ENCODE assay signal across 12 cellular contexts in the genomic region with DNA sequence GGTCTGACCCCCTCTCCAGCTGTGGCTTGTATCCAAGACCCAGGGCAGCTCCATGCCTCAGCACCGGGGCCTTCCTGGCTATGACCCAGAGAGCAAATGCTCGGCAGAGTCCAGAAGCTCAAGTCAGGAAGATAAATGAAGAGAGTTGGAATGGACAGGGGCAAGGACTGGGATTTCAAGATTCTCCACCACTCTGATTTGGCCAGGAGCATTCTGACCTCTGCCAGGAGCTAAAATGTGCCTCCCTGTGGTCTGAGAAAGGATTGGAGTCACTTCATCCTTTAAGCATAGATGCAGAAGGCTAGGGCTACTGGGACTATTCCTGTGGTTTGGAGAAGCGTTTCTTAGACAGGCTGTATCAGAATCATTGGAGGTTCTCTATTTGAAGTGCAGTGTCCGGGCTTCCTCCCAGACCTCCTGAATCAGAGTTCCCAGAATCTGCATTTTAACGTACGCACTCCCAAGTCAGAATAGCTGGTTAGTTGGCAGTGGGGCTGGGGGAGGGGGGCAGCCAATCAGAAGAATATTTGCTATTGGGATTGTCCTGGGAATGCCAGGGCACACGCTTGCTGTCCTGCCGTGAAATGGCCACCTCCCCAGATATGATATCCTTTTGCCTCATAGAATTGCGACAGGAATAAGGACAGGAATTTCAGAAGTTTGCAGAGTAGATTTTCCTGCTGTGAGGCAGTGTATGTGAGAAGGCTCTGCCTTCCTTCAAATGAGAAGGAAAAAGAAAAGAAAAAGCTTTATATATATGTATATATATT. TPM values are rescaled to one million over a fixed set of nuclear protein-coding genes. Genes with fewer than 3 reads are reported as not detected.
A peak's percentile ranks its signal among the peaks of the same experiment; 100 is the strongest.
DNase-seq lines count a peak whose midpoint lies in the region; ATAC-seq and TF ChIP-seq lines count a peak whose summit lies in the region.
"Had no signal": no experiment of that assay in that cellular context is flagged by ENCODE, and none has a peak within 500 bp of the region (broad histone marks: within the 10 kb centered on the region; RNA-seq: fewer than 3 reads in every experiment).

No MANE protein-coding gene starts in this region.

- H3K36me3 Mint-ChIP-seq in activated CD8-positive, alpha-beta T cell treated with anti-CD3 and anti-CD28 coated beads, Interleukin-2, amount 10 ng/mL, durations not matched to agents 7 days and 5 days (ENCODE audit: low read depth), result no peaks in the 10 kb centered on the region

- no peaks in the 10 kb centered on the region for H3K9me3 Mint-ChIP-seq in activated CD8-positive, alpha-beta T cell treated with anti-CD3 and anti-CD28 coated beads, Interleukin-2, amount 10 ng/mL, durations not matched to agents 7 days and 5 days (ENCODE audit: insufficient read depth)
- H3K9me3 Mint-ChIP-seq: effector memory CD8-positive, alpha-beta T cell had no signal

- H4K91ac ChIP-seq in IMR-90 (ENCODE audit: insufficient read depth, low read depth, low read length), result peak overlapping the region; percentile 75

- H2BK120ac ChIP-seq in IMR-90 (ENCODE audit: low read depth, low read length), result peak overlapping the region; percentile 83

- H3K14ac ChIP-seq in IMR-90 (replicated peaks; ENCODE audit: low read depth, low read length), result peak overlapping the region; percentile 65

- peak overlapping the region; percentile 8; the same call in 1 of the 2 replicates for H4K5ac ChIP-seq in IMR-90 (ENCODE audit: low read depth, low read length)

- peak; percentile 31; the same call in 1 of the 2 replicates for TF ChIP-seq RAD21 in IMR-90 (IDR thresholded peaks at IDR 0.05; ENCODE audit: low read length)

- POLR2A ChIA-PET in IMR-90 (lab: Charles Lee; ENCODE audit: unreplicated experiment), result interaction anchor here (1.3 kb wide), 1 partner anchor 67 kb away, joined by 3 read pairs; no protein-coding TSS in a partner anchor
- POLR2A ChIA-PET in activated CD8-positive, alpha-beta T cell treated with anti-CD3 and anti-CD28 coated beads, Interleukin-2, amount 10 ng/mL, durations not matched to agents 7 days and 5 days (lab: Charles Lee), result no interaction called here

- H3K27ac Mint-ChIP-seq in activated CD8-positive, alpha-beta T cell treated with anti-CD3 and anti-CD28 coated beads, Interleukin-2, amount 10 ng/mL, durations not matched to agents 7 days and 5 days, result no peak overlapping the region
- H3K27ac Mint-ChIP-seq: effector memory CD8-positive, alpha-beta T cell had no signal

- WGBS in IMR-90 (ENCODE audit: extremely low coverage in 2 of 2, insufficient read length in 1 of 2), 2 experiments, result no CpG with 5 or more reads among the region's 9 CpGs

- peak overlapping the region; percentile 8 to 51; a peak in 1 of 4 replicates for H4K8ac ChIP-seq in IMR-90 (ENCODE audit: low read depth in 2 of 2, low read length in 2 of 2)

- H3K36me3 ChIP-seq in IMR-90 (ENCODE audit: control insufficient read depth, insufficient read depth, low read length), result no peaks in the 10 kb centered on the region

- DNase-seq in ACHN (peak; percentile 24), IMR-90 (peak; percentile 46), cardiac fibroblast (ENCODE audit: low read depth in 2 of 2) (peak; percentile 51 to 80), myocyte (ENCODE audit: low read depth) (peak; percentile 51), retina (no peak), kidney glomerular epithelial cell (lab: John Stamatoyannopoulos, UW) (no peak)
- DNase-seq in activated CD8-positive, alpha-beta T cell treated with anti-CD3 and anti-CD28 coated beads, Interleukin-2, amount 10 ng/mL, durations not matched to agents 7 days and 5 days, result no peak
- DNase-seq: activated effector memory CD4-positive, alpha-beta T cell treated with anti-CD3 and anti-CD28 coated beads, Interleukin-2, amount 50 U/mL, for 16 hours; effector memory CD8-positive, alpha-beta T cell; NCI-H2227 treated with DMSO at 0.1 percent for 48 hours had no signal

- peak; percentile 34 for TF ChIP-seq CTCF in IMR-90 (conservative IDR thresholded peaks at IDR 0.05; ENCODE audit: low read depth, low read length)
- TF ChIP-seq CTCF in cardiac fibroblast (IDR thresholded peaks at IDR 0.05; ENCODE audit: low read depth, low read length), result peak; percentile 17

- peak overlapping the region; percentile 47 for H2AK9ac ChIP-seq in IMR-90 (replicated peaks; ENCODE audit: low read depth, low read length, poor library complexity)

- peaks cover 23% of the 10 kb centered on the region for H3K9me1 ChIP-seq in IMR-90 (ENCODE audit: insufficient read depth, low read length)

- H3K4me2 ChIP-seq in IMR-90 (ENCODE audit: low read depth, low read length), result peak overlapping the region; percentile 37

- peak overlapping the region; percentile 37 for H2AK5ac ChIP-seq in IMR-90 (ENCODE audit: low read depth, low read length)

- peak overlapping the region; percentile 6 for H2AFZ ChIP-seq in IMR-90 (replicated peaks; ENCODE audit: low read length, poor library complexity)

- ATAC-seq in IMR-90 (ENCODE audit: low read depth) (peak; percentile 43), GM18502 (IDR thresholded peaks at IDR 0.05; ENCODE audit: poor library complexity, unreplicated experiment) (no peak)
- no peak for ATAC-seq in activated CD8-positive, alpha-beta T cell treated with anti-CD3 and anti-CD28 coated beads, Interleukin-2, amount 10 ng/mL, durations not matched to agents 7 days and 5 days
- ATAC-seq: effector memory CD8-positive, alpha-beta T cell had no signal

- peak overlapping the region; percentile 46; the same call in 1 of the 3 replicates for H2BK15ac ChIP-seq in IMR-90 (ENCODE audit: low read depth, low read length)

- peak overlapping the region; percentile 45 for H2BK20ac ChIP-seq in IMR-90 (ENCODE audit: low read depth, low read length)

- H3K9ac ChIP-seq in IMR-90 (ENCODE audit: low read depth, low read length), result no peak overlapping the region

- peak overlapping the region; percentile 41; the same call in 1 of the 2 replicates for H3K23ac ChIP-seq in IMR-90 (ENCODE audit: low read depth, low read length)

- H4K20me1 ChIP-seq in IMR-90 (ENCODE audit: insufficient read depth, low read length), result peaks cover 11% of the 10 kb centered on the region; the same call in 1 of the 2 replicates

- in situ Hi-C loops in ACHN (cut with HindIII; ENCODE audit: low pct_ligation_motif_present, low pct_unique_long_range_greater_than_20kb, low sequenced_read_pairs), result no loop called here
- in situ Hi-C loops in IMR-90 (cut with MboI; ENCODE audit: low sequenced_read_pairs), result no loop called here

- H3K27ac ChIP-seq in IMR-90 (ENCODE audit: insufficient read depth, low read length), result peak overlapping the region; percentile 51
- H3K27ac ChIP-seq: SK-N-MC had no signal

- peak overlapping the region; percentile 50; the same call in 1 of the 2 replicates for H3K56ac ChIP-seq in IMR-90 (ENCODE audit: extremely low read depth, insufficient read depth, low read length)

- H3K4ac ChIP-seq in IMR-90 (ENCODE audit: low read depth, low read length), result peak overlapping the region; percentile 72

- no peaks in the 10 kb centered on the region for H3K9me3 ChIP-seq in IMR-90 (ENCODE audit: control insufficient read depth, insufficient read depth, low read length)

- no peaks in the 10 kb centered on the region for H3K27me3 ChIP-seq in IMR-90 (ENCODE audit: control insufficient read depth, insufficient read depth, low read length)

- peaks cover 7% of the 10 kb centered on the region for H3K4me1 Mint-ChIP-seq in activated CD8-positive, alpha-beta T cell treated with anti-CD3 and anti-CD28 coated beads, Interleukin-2, amount 10 ng/mL, durations not matched to agents 7 days and 5 days (ENCODE audit: low read depth)

- peaks cover 19% of the 10 kb centered on the region for H3K4me1 ChIP-seq in IMR-90 (ENCODE audit: control insufficient read depth, insufficient read depth, low read length)

- no peak overlapping the region for H3K4me3 Mint-ChIP-seq in activated CD8-positive, alpha-beta T cell treated with anti-CD3 and anti-CD28 coated beads, Interleukin-2, amount 10 ng/mL, durations not matched to agents 7 days and 5 days
- H3K4me3 Mint-ChIP-seq: effector memory CD8-positive, alpha-beta T cell had no signal

- CTCF ChIA-PET in IMR-90 (lab: Yijun Ruan, JAX), result interaction anchor here (2.0 kb wide), 1 partner anchor 55 kb away, joined by 8 read pairs; no protein-coding TSS in a partner anchor
- CTCF ChIA-PET in activated CD8-positive, alpha-beta T cell treated with anti-CD3 and anti-CD28 coated beads, Interleukin-2, amount 10 ng/mL, durations not matched to agents 7 days and 5 days (lab: Charles Lee), result no interaction called here

- H3K4me3 ChIP-seq in IMR-90 (ENCODE audit: insufficient read depth, low read depth, low read length) (no peak overlapping the region), cardiac fibroblast (replicated peaks in 1 of 2; ENCODE audit: low read depth in 2 of 2, low read length in 2 of 2) (no peak overlapping the region)
- H3K4me3 ChIP-seq: SK-N-MC had no signal

- H3K27me3 Mint-ChIP-seq in activated CD8-positive, alpha-beta T cell treated with anti-CD3 and anti-CD28 coated beads, Interleukin-2, amount 10 ng/mL, durations not matched to agents 7 days and 5 days (ENCODE audit: low read depth), result peaks cover 12% of the 10 kb centered on the region

- peaks cover 48 to 85% of the 10 kb centered on the region in 2 experiments for H3K79me1 ChIP-seq in IMR-90 (ENCODE audit: low read depth in 1 of 2, low read length in 2 of 2)

- no peak for TF ChIP-seq POLR2A in IMR-90 (IDR thresholded peaks at IDR 0.05; ENCODE audit: low read depth, low read length)

- BruUV-seq in IMR-90 (replicated peaks; lab: Mats Ljungman, UMichigan), result no TSS peak

- peak overlapping the region; percentile 47 for H2BK5ac ChIP-seq in IMR-90 (ENCODE audit: low read depth, low read length, poor library complexity, severe bottlenecking)

- peak overlapping the region; percentile 12; the same call in 1 of the 2 replicates for H3K18ac ChIP-seq in IMR-90 (ENCODE audit: low read depth, low read length)

- dilution Hi-C loops in IMR-90 (cut with HindIII; ENCODE audit: low sequenced_read_pairs, unreplicated experiment), result no loop called here

- intact Hi-C loops in IMR-90 (cut with micrococcal nuclease), result loop anchor here (5.0 kb wide), 1 partner anchor 149 kb away; no protein-coding TSS in a partner anchor

TF ChIP-seq in IMR-90, 13 proteins besides CTCF, POLR2A, EP300 and RAD21 (continues in another document):
- TF ChIP-seq RCOR1 (IDR thresholded peaks at IDR 0.05; ENCODE audit: insufficient replicate concordance, low read length), result no peak

RNA-seq across cellular contexts. Expression of a gene that starts 57.4 kb away (rescaled TPM):
- total RNA-seq in IMR-90 (2012; rRNA removed) (13.1 and 16.1 TPM in 2 replicates), myocyte (2.7 and 3.6 TPM in 2 replicates)
- polyA plus RNA-seq in IMR-90 (2012; rRNA removed), result 7.6 and 8.1 TPM in 2 replicates
- polyA plus RNA-seq in IMR-90 (2012; cell fraction: cytosol; rRNA removed), result 3.3 and 4.8 TPM in 2 replicates
- polyA plus RNA-seq in IMR-90 (2012; cell fraction: nucleus; rRNA removed; ENCODE audit: low replicate concordance), result 4.1 and 7.2 TPM in 2 replicates
- 1.2 TPM for polyA plus RNA-seq in myocyte (2012)
- total RNA-seq in activated CD8-positive, alpha-beta T cell treated with anti-CD3 and anti-CD28 coated beads, Interleukin-2, amount 10 ng/mL, durations not matched to agents 7 days and 5 days, result under 1 TPM; 0.18 to 0.29 TPM

Comparison
In these comparisons a context has a peak if more than half of its experiments do, and no peak if none do; other contexts are left out.
1. DNase-seq: peak in ACHN (single experiment), IMR-90 (single experiment), cardiac fibroblast (2 of 2) and myocyte (single experiment); none in retina (single experiment), activated CD8-positive, alpha-beta T cell treated with anti-CD3 and anti-CD28 coated beads, Interleukin-2, amount 10 ng/mL, durations not matched to agents 7 days and 5 days (single experiment) and kidney glomerular epithelial cell (single experiment).